15 cellular contexts compared by ENCODE assay signal in genomic region chr5:68428232-68428811, GRCh38.
DNase-seq lines count a peak whose midpoint lies in the region; ATAC-seq and TF ChIP-seq lines count a peak whose summit lies in the region.
"Had no signal": no experiment of that assay in that cellular context is flagged by ENCODE, and none has a peak within 500 bp of the region (broad histone marks: within the 10 kb centered on the region; RNA-seq: fewer than 3 reads in every experiment).

No MANE protein-coding gene starts in this region.

- H3K36me3 ChIP-seq in breast epithelium = no peaks in the 10 kb centered on the region
- H3K36me3 ChIP-seq in uterus = no peaks in the 10 kb centered on the region
- H3K36me3 ChIP-seq in upper lobe of right lung = no peaks in the 10 kb centered on the region
- H3K36me3 ChIP-seq in MM.1S (replicated peaks; ENCODE audit: insufficient read depth, low read length) = no peaks in the 10 kb centered on the region
- H3K36me3 ChIP-seq: BLaER1 treated with 17β-estradiol and CSF1 and Interleukin-3, amounts not matched to agents 10 nM and 100 nM had no signal

- H3K4me3 Mint-ChIP-seq in MCF 10A (ENCODE audit: unreplicated experiment) = no peak overlapping the region
- H3K4me3 Mint-ChIP-seq in nephron = no peak overlapping the region

- no peak overlapping the region for H3K27ac Mint-ChIP-seq in MCF 10A (ENCODE audit: low read depth, unreplicated experiment)
- peak overlapping the region; percentile 13 to 53 (median 46) for H3K27ac Mint-ChIP-seq in nephron

- H3K4me2 ChIP-seq in MM.1S (ENCODE audit: low read depth, low read length) = no peak overlapping the region
- H3K4me2 ChIP-seq: BLaER1 treated with 17β-estradiol and CSF1 and Interleukin-3, amounts not matched to agents 10 nM and 100 nM had no signal

- H3K36me3 Mint-ChIP-seq in MCF 10A (ENCODE audit: insufficient read depth, unreplicated experiment) = no peaks in the 10 kb centered on the region
- H3K36me3 Mint-ChIP-seq in nephron (ENCODE audit: low read depth) = no peaks in the 10 kb centered on the region

- intact Hi-C loops in breast epithelium (cut with DNase I; ENCODE audit: low total_unique reads) = no loop called here
- intact Hi-C loops in MCF 10A (cut with micrococcal nuclease) = no loop called here
- intact Hi-C loops in uterus (cut with DNase I; ENCODE audit: low total_unique reads) = no loop called here
- intact Hi-C loops in upper lobe of right lung (cut with DNase I) = no loop called here

- H3K9me3 ChIP-seq in breast epithelium (no peaks in the 10 kb centered on the region), uterus (no peaks in the 10 kb centered on the region), upper lobe of right lung (no peaks in the 10 kb centered on the region), MM.1S (replicated peaks; ENCODE audit: insufficient read depth, low read length) (no peaks in the 10 kb centered on the region)
- H3K9me3 ChIP-seq: BLaER1 treated with 17β-estradiol and CSF1 and Interleukin-3, amounts not matched to agents 10 nM and 100 nM had no signal

- H3K4me1 Mint-ChIP-seq in MCF 10A (ENCODE audit: insufficient read depth, unreplicated experiment) (peaks cover 36% of the 10 kb centered on the region), nephron (peaks cover 31% of the 10 kb centered on the region)

- ATAC-seq in upper lobe of right lung = no peak

- no peak for DNase-seq in breast epithelium (ENCODE audit: low spot score in 2 of 2)
- DNase-seq in MCF 10A (ENCODE audit: unreplicated experiment) = no peak
- DNase-seq in uterus = no peak
- DNase-seq in upper lobe of right lung = no peak
- DNase-seq in RWPE1 (ENCODE audit: low spot score) = no peak
- no peak for DNase-seq in MM.1S
- DNase-seq: DMS 273 treated with DMSO at 0.1 percent for 48 hours, Kasumi-1, NCI-H1417 treated with DMSO at 0.1 percent for 48 hours, NCI-H2029 treated with DMSO at 0.1 percent for 48 hours, NCI-H510A treated with DMSO at 0.1 percent for 48 hours had no signal

- CTCF ChIA-PET in MCF 10A (lab: Yijun Ruan, JAX) (interaction anchor here (0.6 to 1.1 kb wide), 2 partner anchors 57 to 78 kb away, joined by 3 read pairs; no protein-coding TSS in a partner anchor), RWPE1 (lab: Yijun Ruan, JAX) (interaction anchor here (0.6 kb wide), 1 partner anchor 562 kb away, joined by 6 read pairs; no protein-coding TSS in a partner anchor)

- POLR2A ChIA-PET in MCF 10A (lab: Yijun Ruan, JAX) (no interaction called here), RWPE1 (lab: Yijun Ruan, JAX; ENCODE audit: low non-redundant PET) (no interaction called here)

- H3K9me2 ChIP-seq in MM.1S (replicated peaks; ENCODE audit: insufficient read depth, low read length) = no peaks in the 10 kb centered on the region

- H3K27me3 Mint-ChIP-seq in MCF 10A (ENCODE audit: insufficient read depth, unreplicated experiment) (no peaks in the 10 kb centered on the region), nephron (ENCODE audit: low read depth) (peaks cover 8% of the 10 kb centered on the region)

- H3K4me3 ChIP-seq in breast epithelium = no peak overlapping the region
- no peak overlapping the region for H3K4me3 ChIP-seq in uterus
- no peak overlapping the region for H3K4me3 ChIP-seq in upper lobe of right lung
- H3K4me3 ChIP-seq in MM.1S (ENCODE audit: low read length) = no peak overlapping the region
- H3K4me3 ChIP-seq: BLaER1 treated with 17β-estradiol and CSF1 and Interleukin-3, amounts not matched to agents 10 nM and 100 nM had no signal

- H3K9me3 Mint-ChIP-seq in MCF 10A (ENCODE audit: unreplicated experiment) (no peaks in the 10 kb centered on the region), nephron (no peaks in the 10 kb centered on the region)

- no peaks in the 10 kb centered on the region for H3K4me1 ChIP-seq in breast epithelium
- peaks cover 0 to 4% of the 10 kb centered on the region in 2 donors for H3K4me1 ChIP-seq in uterus
- peaks cover 1% of the 10 kb centered on the region for H3K4me1 ChIP-seq in upper lobe of right lung
- 0 out of 2 replicates have a peak, but pooled peaks cover 4% of the 10 kb centered on the region for H3K4me1 ChIP-seq in MM.1S (ENCODE audit: low read length)

- 0 out of 2 replicates have a peak, but pooled peaks cover under 1% of the 10 kb centered on the region for H3F3A ChIP-seq in MM.1S (ENCODE audit: insufficient read depth, low read length)

- H4K20me1 ChIP-seq in MM.1S (ENCODE audit: insufficient read depth, low read length) = no peaks in the 10 kb centered on the region
- H4K20me1 ChIP-seq: BLaER1 treated with 17β-estradiol and CSF1 and Interleukin-3, amounts not matched to agents 10 nM and 100 nM had no signal

- no peaks in the 10 kb centered on the region for H3K79me2 ChIP-seq in MM.1S (ENCODE audit: low read length)

- H3K27me3 ChIP-seq in breast epithelium (no peaks in the 10 kb centered on the region), uterus (no peaks in the 10 kb centered on the region), upper lobe of right lung (no peaks in the 10 kb centered on the region), MM.1S (replicated peaks; ENCODE audit: insufficient read depth, low read length) (peaks cover 3% of the 10 kb centered on the region; the same call in 1 of the 2 replicates)
- H3K27me3 ChIP-seq: BLaER1 treated with 17β-estradiol and CSF1 and Interleukin-3, amounts not matched to agents 10 nM and 100 nM had no signal

- H3K9ac ChIP-seq in MM.1S (ENCODE audit: low read length) = no peak overlapping the region
- H3K9ac ChIP-seq: BLaER1 treated with 17β-estradiol and CSF1 and Interleukin-3, amounts not matched to agents 10 nM and 100 nM had no signal

- H2AFZ ChIP-seq in MM.1S (ENCODE audit: low read length) = no peak overlapping the region

- TF ChIP-seq POLR2A in breast epithelium (IDR thresholded peaks at IDR 0.05) = no peak
- no peak for TF ChIP-seq POLR2A in uterus (IDR thresholded peaks at IDR 0.05)

- peak overlapping the region; percentile 57 to 60 for H3K27ac ChIP-seq in breast epithelium
- H3K27ac ChIP-seq in cingulate gyrus (ENCODE audit: low read depth, low read length) = peak overlapping the region; percentile 42
- H3K27ac ChIP-seq in uterus = peak overlapping the region; percentile 49 to 61
- H3K27ac ChIP-seq in upper lobe of right lung = no peak overlapping the region
- no peak overlapping the region; the same call in 1 of the 2 replicates for H3K27ac ChIP-seq in RWPE1
- H3K27ac ChIP-seq in MM.1S (ENCODE audit: low read length) = no peak overlapping the region
- H3K27ac ChIP-seq: 22Rv1; BLaER1 treated with 17β-estradiol and CSF1 and Interleukin-3, amounts not matched to agents 10 nM and 100 nM had no signal

- BruUV-seq in MCF 10A (replicated peaks; lab: Mats Ljungman, UMichigan) = no TSS peak

- TF ChIP-seq CTCF in breast epithelium (IDR thresholded peaks at IDR 0.05) (no peak), MCF 10A (IDR thresholded peaks at IDR 0.05; ENCODE audit: unreplicated experiment) (no peak), nephron (IDR thresholded peaks at IDR 0.05; ENCODE audit: unreplicated experiment in 3 of 3) (no peak), uterus (IDR thresholded peaks at IDR 0.05) (no peak), upper lobe of right lung (IDR thresholded peaks at IDR 0.05) (no peak), RWPE1 (conservative IDR thresholded peaks at IDR 0.05; ENCODE audit: low read depth) (no peak), MM.1S (IDR thresholded peaks at IDR 0.05; ENCODE audit: low read length) (no peak)

Comparison
In these comparisons a context has a peak if more than half of its experiments do, and no peak if none do; other contexts are left out.
1. H3K27ac ChIP-seq: peak in breast epithelium (2 of 2), cingulate gyrus (single experiment) and uterus (2 of 2); none in upper lobe of right lung (single experiment), RWPE1 (single experiment) and MM.1S (single experiment).